Comparison of ENCODE assay signal across 12 cellular contexts in the genomic region with DNA sequence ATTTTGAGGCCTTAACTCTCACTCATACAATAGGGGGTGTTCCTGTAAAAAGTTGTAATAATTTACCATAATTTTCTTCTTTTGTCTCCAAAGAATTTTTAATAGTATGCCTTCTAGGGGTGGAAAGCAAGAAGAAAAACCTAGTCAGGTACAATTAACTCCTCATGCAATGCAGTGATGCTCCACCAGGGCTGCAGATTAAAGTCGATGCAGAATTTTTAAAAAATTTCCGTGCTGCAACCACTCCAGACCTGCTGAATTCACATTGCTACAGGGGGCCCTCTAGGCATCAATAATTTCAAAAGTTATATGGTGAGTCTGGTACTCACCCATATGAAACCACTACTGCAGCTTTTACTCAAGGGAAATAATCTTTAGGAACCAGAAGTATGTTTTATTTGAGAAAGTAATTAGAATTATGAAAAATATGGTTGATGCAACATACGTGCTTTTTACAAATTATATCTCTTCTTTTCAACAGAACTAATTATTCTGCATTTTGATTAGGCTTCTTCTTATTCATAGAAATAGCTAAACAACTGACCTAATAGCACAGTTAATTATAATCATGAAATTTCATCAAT.
DNase-seq lines count a peak whose midpoint lies in the region; ATAC-seq, FAIRE-seq and TF ChIP-seq lines count a peak whose summit lies in the region.
"Had no signal": no experiment of that assay in that cellular context is flagged by ENCODE, and none has a peak within 500 bp of the region (broad histone marks: within the 10 kb centered on the region; RNA-seq: fewer than 3 reads in every experiment).

No MANE protein-coding gene starts in this region.

- CTCF ChIA-PET in GM12878 (lab: Yijun Ruan, JAX): interaction anchor here (0.7 to 0.8 kb wide), 3 partner anchors 18 to 373 kb away, joined by 3 read pairs; no protein-coding TSS in a partner anchor

- H4K5ac ChIP-seq in mesendoderm (ENCODE audit: low read length): no peak overlapping the region

- POLR2A ChIA-PET in GM12878 (lab: Charles Lee): no interaction called here

- no peaks in the 10 kb centered on the region for H3K27me3 ChIP-seq in Karpas-422 (ENCODE audit: low read length)
- H3K27me3 ChIP-seq in GM12878 (replicated peaks in 1 of 2; ENCODE audit: control insufficient read depth in 2 of 2, insufficient read depth in 2 of 2, low read length in 1 of 2): no peaks in the 10 kb centered on the region
- H3K27me3 ChIP-seq in mesendoderm (ENCODE audit: insufficient read depth, low read length, poor library complexity): no peaks in the 10 kb centered on the region
- H3K27me3 ChIP-seq: ovary, SJCRH30 had no signal

- no peak overlapping the region for H3K4ac ChIP-seq in mesendoderm (ENCODE audit: low read depth, low read length)

- in situ Hi-C loops in GM12878 (cut with MboI): no loop called here

- no peak for TF ChIP-seq POLR2A in GM12878 (IDR thresholded peaks at IDR 0.05; ENCODE audit: low read depth, low read length)

- H2AFZ ChIP-seq in Karpas-422 (ENCODE audit: low read length) (no peak overlapping the region), GM12878 (ENCODE audit: control insufficient read depth, low read depth, low read length) (no peak overlapping the region)

- H3K79me1 ChIP-seq in mesendoderm (ENCODE audit: low read length): no peaks in the 10 kb centered on the region

- H3K9me2 ChIP-seq in Karpas-422 (replicated peaks; ENCODE audit: insufficient read depth, low read length): no peaks in the 10 kb centered on the region

- H4K20me1 ChIP-seq in Karpas-422 (ENCODE audit: insufficient read depth, low read depth, low read length) (no peaks in the 10 kb centered on the region), GM12878 (ENCODE audit: control insufficient read depth, insufficient read depth) (no peaks in the 10 kb centered on the region)

- H3K4me3 ChIP-seq in GM12864 (ENCODE audit: low read depth, low read length) (no peak overlapping the region), Karpas-422 (ENCODE audit: low read length) (no peak overlapping the region), GM12878 (no peak overlapping the region), mesendoderm (ENCODE audit: low read length) (no peak overlapping the region)
- H3K4me3 ChIP-seq: ovary, SJCRH30 had no signal

- H3K36me3 ChIP-seq in Karpas-422 (ENCODE audit: insufficient read depth, low read length): no peaks in the 10 kb centered on the region
- H3K36me3 ChIP-seq in GM12878 (ENCODE audit: control insufficient read depth in 2 of 2, insufficient read depth in 2 of 2, low read length in 1 of 2): no peaks in the 10 kb centered on the region
- H3K36me3 ChIP-seq in mesendoderm (ENCODE audit: control insufficient read depth, insufficient read depth, low read length): no peaks in the 10 kb centered on the region
- H3K36me3 ChIP-seq: ovary, SJCRH30 had no signal

- no peak for FAIRE-seq in GM12878 (lab: Jason Lieb, UNC)

- no peak for TF ChIP-seq EP300 in GM12878 (IDR thresholded peaks at IDR 0.05; ENCODE audit: borderline replicate concordance in 1 of 2, control insufficient read depth in 1 of 2, low read depth in 2 of 2, low read length in 2 of 2)

- ATAC-seq in GM12878 (peak; percentile 54; the same call in 2 of the 3 replicates), GM21717 (IDR thresholded peaks at IDR 0.05; ENCODE audit: unreplicated experiment) (no peak)

- WGBS in GM12878 (ENCODE audit: insufficient coverage, insufficient replicate concordance, low lambda C conversion rate, missing lambda C conversion rate): 13% methylated on average over 3 of the region's 3 CpGs
- no CpG with 5 or more reads among the region's 3 CpGs for WGBS in mesendoderm (ENCODE audit: extremely low coverage, insufficient coverage, low lambda C conversion rate)

- H3K18ac ChIP-seq in mesendoderm (ENCODE audit: low read length): no peak overlapping the region

- H3K9me3 ChIP-seq in Karpas-422 (ENCODE audit: low read length) (no peaks in the 10 kb centered on the region), GM12878 (replicated peaks; ENCODE audit: control insufficient read depth, insufficient read depth, low read length) (no peaks in the 10 kb centered on the region)
- H3K9me3 ChIP-seq: ovary, SJCRH30 had no signal

- H4K8ac ChIP-seq in mesendoderm (ENCODE audit: low read depth, low read length): no peak overlapping the region

- H2BK120ac ChIP-seq in mesendoderm (ENCODE audit: low read depth, low read length): no peak overlapping the region

- H3K79me2 ChIP-seq in Karpas-422 (ENCODE audit: low read length): no peaks in the 10 kb centered on the region
- H3K79me2 ChIP-seq in GM12878 (ENCODE audit: control insufficient read depth, insufficient read depth, low read length): no peaks in the 10 kb centered on the region
- no peaks in the 10 kb centered on the region for H3K79me2 ChIP-seq in mesendoderm (ENCODE audit: control insufficient read depth, insufficient read depth, low read length)

- H2AK5ac ChIP-seq in mesendoderm (ENCODE audit: low read length): no peak overlapping the region

- H3K56ac ChIP-seq in mesendoderm (ENCODE audit: low read length): no peak overlapping the region

- BruUV-seq in GM12878 (replicated peaks; lab: Mats Ljungman, UMichigan): no TSS peak

- SMC1A ChIA-PET in GM12878 (lab: Charles Lee; ENCODE audit: uncharacterized antibody, unreplicated experiment): interaction anchor here (1.4 kb wide), 1 partner anchor 486 kb away, joined by 3 read pairs; no protein-coding TSS in a partner anchor

- H3K4me1 ChIP-seq in Karpas-422 (ENCODE audit: low read length) (peaks cover 17% of the 10 kb centered on the region), GM12878 (ENCODE audit: control insufficient read depth, insufficient read depth, low read length) (no peaks in the 10 kb centered on the region), mesendoderm (ENCODE audit: control insufficient read depth, low read depth, low read length) (no peaks in the 10 kb centered on the region)
- H3K4me1 ChIP-seq: SJCRH30 had no signal

- DNase-seq in GM12864 (ENCODE audit: low read depth) (no peak), Karpas-422 (peak; percentile 75), GM12878 (ENCODE audit: low read depth, low spot score) (no peak), mesendoderm (peak; percentile 45), MV-4-11 (lab: John Stamatoyannopoulos, UW) (no peak), SKM-1 treated with dmso at 0.1 percent for 144 hours (lab: John Stamatoyannopoulos, UW; ENCODE audit: unreplicated experiment) (no peak)
- no peak for DNase-seq in activated CD8-positive, alpha-beta memory T cell treated with anti-CD3 and anti-CD28 coated beads, Interleukin-2, amount 50 U/mL, for 4 hours
- DNase-seq: activated T-cell treated with anti-CD3 and anti-CD28 coated beads, Interleukin-2, amount 50 U/mL, for 1 hour; NCI-H1694; ovary had no signal

- no peak for TF ChIP-seq RAD21 in GM12878 (IDR thresholded peaks at IDR 0.05; ENCODE audit: insufficient read depth, low read depth, low read length)

- RAD21 ChIA-PET in GM12878 (lab: Charles Lee; ENCODE audit: unreplicated experiment): no interaction called here

- H3K27ac ChIP-seq in Karpas-422 (ENCODE audit: low read length) (no peak overlapping the region), GM12878 (ENCODE audit: control insufficient read depth, insufficient read depth) (no peak overlapping the region), mesendoderm (ENCODE audit: low read depth, low read length) (no peak overlapping the region)
- H3K27ac ChIP-seq: ovary, SJCRH30 had no signal

- intact Hi-C loops in GM12878 (cut with micrococcal nuclease; ENCODE audit: unreplicated experiment): loop anchor here (2.0 to 5.0 kb wide), 4 partner anchors 137 to 487 kb away; no protein-coding TSS in a partner anchor

- no peak overlapping the region for H3K23ac ChIP-seq in mesendoderm (ENCODE audit: low read length)

- no peak overlapping the region for H3K4me2 ChIP-seq in Karpas-422 (ENCODE audit: low read depth, low read length, poor library complexity, severe bottlenecking)
- H3K4me2 ChIP-seq in GM12878 (ENCODE audit: control insufficient read depth, insufficient read depth): no peak overlapping the region
- no peak overlapping the region for H3K4me2 ChIP-seq in mesendoderm (ENCODE audit: low read length)

- H2BK5ac ChIP-seq in mesendoderm (ENCODE audit: low read length): no peak overlapping the region

- TF ChIP-seq CTCF in GM12864 (IDR thresholded peaks at IDR 0.05; ENCODE audit: low read depth, low read length, missing control alignments) (peak; percentile 47), GM12878 (IDR thresholded peaks at IDR 0.05 in 2 of 3, conservative IDR thresholded peaks at IDR 0.05 in 1 of 3; ENCODE audit: control insufficient read depth in 2 of 3, extremely low read depth in 1 of 3, insufficient read depth in 1 of 3, low read depth in 3 of 3, low read length in 3 of 3) (0 out of 6 replicates have a peak, but pooled peaks of 2 of the 3 experiments have one; percentile 24 to 28)

- no peak overlapping the region for H3K9ac ChIP-seq in Karpas-422 (ENCODE audit: low read length)
- no peak overlapping the region for H3K9ac ChIP-seq in GM12878 (ENCODE audit: control insufficient read depth, insufficient read depth, low read length)
- H3K9ac ChIP-seq in mesendoderm (ENCODE audit: low read length): no peak overlapping the region

- H2BK15ac ChIP-seq in mesendoderm (replicated peaks; ENCODE audit: low read depth): no peak overlapping the region

TF ChIP-seq in GM12878, 131 proteins besides CTCF, POLR2A, EP300 and RAD21 (continues in another document):
- TF ChIP-seq PAX5 (IDR thresholded peaks at IDR 0.05; ENCODE audit: borderline replicate concordance, low read depth, low read length) (no peak), EED (IDR thresholded peaks at IDR 0.05; ENCODE audit: low read depth) (no peak), SMAD5 (IDR thresholded peaks at IDR 0.05; ENCODE audit: low read depth) (no peak), IKZF1 (conservative IDR thresholded peaks at IDR 0.05) (no peak), MYC (IDR thresholded peaks at IDR 0.05; ENCODE audit: insufficient read depth, insufficient read length, insufficient replicate concordance, low read length, severe bottlenecking) (no peak), HDAC6 (IDR thresholded peaks at IDR 0.05; ENCODE audit: unreplicated experiment) (no peak), PAX8 (IDR thresholded peaks at IDR 0.05) (no peak)
- TF ChIP-seq, protein P1, sequence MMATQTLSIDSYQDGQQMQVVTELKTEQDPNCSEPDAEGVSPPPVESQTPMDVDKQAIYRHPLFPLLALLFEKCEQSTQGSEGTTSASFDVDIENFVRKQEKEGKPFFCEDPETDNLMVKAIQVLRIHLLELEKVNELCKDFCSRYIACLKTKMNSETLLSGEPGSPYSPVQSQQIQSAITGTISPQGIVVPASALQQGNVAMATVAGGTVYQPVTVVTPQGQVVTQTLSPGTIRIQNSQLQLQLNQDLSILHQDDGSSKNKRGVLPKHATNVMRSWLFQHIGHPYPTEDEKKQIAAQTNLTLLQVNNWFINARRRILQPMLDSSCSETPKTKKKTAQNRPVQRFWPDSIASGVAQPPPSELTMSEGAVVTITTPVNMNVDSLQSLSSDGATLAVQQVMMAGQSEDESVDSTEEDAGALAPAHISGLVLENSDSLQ (IDR thresholded peaks at IDR 0.05): no peak

Comparison
In these comparisons a context has a peak if more than half of its experiments do, and no peak if none do; other contexts are left out.
1. DNase-seq: peak in Karpas-422 (single experiment) and mesendoderm (single experiment); none in GM12864 (single experiment), GM12878 (single experiment), MV-4-11 (single experiment), SKM-1 treated with dmso at 0.1 percent for 144 hours (single experiment) and activated CD8-positive, alpha-beta memory T cell treated with anti-CD3 and anti-CD28 coated beads, Interleukin-2, amount 50 U/mL, for 4 hours (single experiment).